Comparison of ENCODE assay signal across 12 cellular contexts in genomic region chr9:87592554-87593394, GRCh38.
DNase-seq lines count a peak whose midpoint lies in the region; ATAC-seq and TF ChIP-seq lines count a peak whose summit lies in the region.
"Had no signal": no experiment of that assay in that cellular context is flagged by ENCODE, and none has a peak within 500 bp of the region (broad histone marks: within the 10 kb centered on the region; RNA-seq: fewer than 3 reads in every experiment).

No MANE protein-coding gene starts in this region.

- DNase-seq in Daoy (ENCODE audit: low read depth): peak; percentile 85
- peak; percentile 49 to 59 for DNase-seq in SJSA1 (ENCODE audit: low read depth in 1 of 2, low spot score in 2 of 2)
- peak; percentile 47 to 81 (median 75) for DNase-seq in heart left ventricle
- peak; percentile 10 for DNase-seq in pulmonary artery endothelial cell (ENCODE audit: low read depth, low spot score)
- DNase-seq in UCSD-AML1 (lab: John Stamatoyannopoulos, UW; ENCODE audit: unreplicated experiment): no peak
- no peak for DNase-seq in CD8-positive, alpha-beta memory T cell
- DNase-seq in esophagus squamous epithelium (lab: John Stamatoyannopoulos, UW): no peak
- DNase-seq in naive thymus-derived CD4-positive, alpha-beta T cell: no peak
- DNase-seq: activated CD4-positive, alpha-beta T cell treated with anti-CD3 and anti-CD28 coated beads, Interleukin-2, amount 50 U/mL, for 48 hours; DMS153; natural killer cell had no signal

- H3K27ac ChIP-seq in SJSA1 (peak overlapping the region; percentile 64), heart left ventricle (peak overlapping the region in 7 of 12 donors; percentile 17 to 77 (median 47)), esophagus squamous epithelium (peak overlapping the region in 2 of 4 donors; percentile 26 to 69)
- no peak overlapping the region for H3K27ac ChIP-seq in CD8-positive, alpha-beta memory T cell (ENCODE audit: low read depth, low read length)
- H3K27ac ChIP-seq in naive thymus-derived CD4-positive, alpha-beta T cell (ENCODE audit: low read depth, low read length): no peak overlapping the region

- TF ChIP-seq POLR2A in heart left ventricle (IDR thresholded peaks at IDR 0.05): no peak
- TF ChIP-seq POLR2A in esophagus squamous epithelium (IDR thresholded peaks at IDR 0.05): no peak

- intact Hi-C loops in heart left ventricle (cut with DNase I) (no loop called here), esophagus squamous epithelium (cut with DNase I) (no loop called here)
- intact Hi-C loops in naive thymus-derived CD4-positive, alpha-beta T cell (cut with micrococcal nuclease): no loop called here

- H3K4me1 ChIP-seq in SJSA1 (replicated peaks): peaks cover 45% of the 10 kb centered on the region
- peaks cover 0 to 47% (median 14%) of the 10 kb centered on the region in 12 donors for H3K4me1 ChIP-seq in heart left ventricle
- H3K4me1 ChIP-seq in CD8-positive, alpha-beta memory T cell (ENCODE audit: insufficient read depth, low read length): no peaks in the 10 kb centered on the region
- H3K4me1 ChIP-seq in esophagus squamous epithelium: peaks cover 7 to 27% (median 21%) of the 10 kb centered on the region in 3 donors
- no peaks in the 10 kb centered on the region for H3K4me1 ChIP-seq in naive thymus-derived CD4-positive, alpha-beta T cell (ENCODE audit: control insufficient read depth in 2 of 2, insufficient read depth in 2 of 2, low read length in 2 of 2)

- H3K36me3 ChIP-seq in SJSA1: peaks cover 33% of the 10 kb centered on the region
- no peaks in the 10 kb centered on the region for H3K36me3 ChIP-seq in heart left ventricle
- H3K36me3 ChIP-seq in CD8-positive, alpha-beta memory T cell (ENCODE audit: insufficient read depth, low read length): no peaks in the 10 kb centered on the region
- H3K36me3 ChIP-seq in esophagus squamous epithelium: no peaks in the 10 kb centered on the region
- H3K36me3 ChIP-seq in naive thymus-derived CD4-positive, alpha-beta T cell (ENCODE audit: control insufficient read depth in 2 of 3, insufficient read depth in 3 of 3, low read length in 3 of 3): no peaks in the 10 kb centered on the region

- CTCF ChIA-PET in CD8-positive, alpha-beta memory T cell (lab: Charles Lee): no interaction called here
- CTCF ChIA-PET in naive thymus-derived CD4-positive, alpha-beta T cell (lab: Charles Lee): interaction anchor here (0.5 kb wide), 1 partner anchor 10 kb away, joined by 3 read pairs; no protein-coding TSS in a partner anchor

- 6 to 16% (median 8%) methylated on average over 15 of the region's 15 CpGs for WGBS in heart left ventricle, 4 donors
- WGBS in esophagus squamous epithelium, 2 donors: 39 to 49% methylated on average over 14 of the region's 15 CpGs

- no peak overlapping the region for H3K4me3 ChIP-seq in SJSA1
- peak overlapping the region in 6 of 12 donors; percentile 14 to 39 (median 26) for H3K4me3 ChIP-seq in heart left ventricle
- H3K4me3 ChIP-seq in CD8-positive, alpha-beta memory T cell (ENCODE audit: low read length): no peak overlapping the region
- peak overlapping the region in 1 of 4 donors; percentile 35 for H3K4me3 ChIP-seq in esophagus squamous epithelium
- H3K4me3 ChIP-seq in naive thymus-derived CD4-positive, alpha-beta T cell (ENCODE audit: low read length): no peak overlapping the region

- peaks cover 0 to 6% of the 10 kb centered on the region in 2 donors for H3K27me3 Mint-ChIP-seq in CD8-positive, alpha-beta memory T cell
- H3K27me3 Mint-ChIP-seq in naive thymus-derived CD4-positive, alpha-beta T cell: peaks cover 0 to 9% (median 2%) of the 10 kb centered on the region in 5 donors

- POLR2A ChIA-PET in CD8-positive, alpha-beta memory T cell (lab: Charles Lee): no interaction called here
- POLR2A ChIA-PET in naive thymus-derived CD4-positive, alpha-beta T cell (lab: Charles Lee): no interaction called here

- no peak overlapping the region for H3K4me3 Mint-ChIP-seq in CD8-positive, alpha-beta memory T cell
- H3K4me3 Mint-ChIP-seq in naive thymus-derived CD4-positive, alpha-beta T cell: no peak overlapping the region
- H3K4me3 Mint-ChIP-seq: natural killer cell had no signal

- no peak overlapping the region for H3K27ac Mint-ChIP-seq in CD8-positive, alpha-beta memory T cell
- H3K27ac Mint-ChIP-seq in naive thymus-derived CD4-positive, alpha-beta T cell: no peak overlapping the region
- H3K27ac Mint-ChIP-seq: natural killer cell had no signal

- H3K9me3 ChIP-seq in SJSA1 (replicated peaks) (no peaks in the 10 kb centered on the region), heart left ventricle (no peaks in the 10 kb centered on the region), esophagus squamous epithelium (no peaks in the 10 kb centered on the region)
- no peaks in the 10 kb centered on the region for H3K9me3 ChIP-seq in CD8-positive, alpha-beta memory T cell (ENCODE audit: low read length)
- no peaks in the 10 kb centered on the region for H3K9me3 ChIP-seq in naive thymus-derived CD4-positive, alpha-beta T cell (ENCODE audit: control insufficient read depth in 2 of 3, low read length in 3 of 3)

- no peaks in the 10 kb centered on the region for H3K36me3 Mint-ChIP-seq in CD8-positive, alpha-beta memory T cell
- no peaks in the 10 kb centered on the region for H3K36me3 Mint-ChIP-seq in naive thymus-derived CD4-positive, alpha-beta T cell
- H3K36me3 Mint-ChIP-seq: natural killer cell had no signal

- peaks cover 0 to 5% (median 0%) of the 10 kb centered on the region in 5 donors for H3K9me3 Mint-ChIP-seq in CD8-positive, alpha-beta memory T cell
- H3K9me3 Mint-ChIP-seq in naive thymus-derived CD4-positive, alpha-beta T cell: no peaks in the 10 kb centered on the region
- H3K9me3 Mint-ChIP-seq: natural killer cell had no signal

- ATAC-seq in heart left ventricle: peak; percentile 47 to 90 (median 80)
- no peak for ATAC-seq in naive thymus-derived CD4-positive, alpha-beta T cell
- ATAC-seq: Panc1 had no signal

- TF ChIP-seq CTCF in heart left ventricle (IDR thresholded peaks at IDR 0.05): no peak
- no peak for TF ChIP-seq CTCF in esophagus squamous epithelium (IDR thresholded peaks at IDR 0.05)

- H3K27me3 ChIP-seq in SJSA1 (replicated peaks) (no peaks in the 10 kb centered on the region), heart left ventricle (no peaks in the 10 kb centered on the region), esophagus squamous epithelium (peaks cover 0 to 12% (median 0%) of the 10 kb centered on the region in 4 donors)
- no peaks in the 10 kb centered on the region for H3K27me3 ChIP-seq in CD8-positive, alpha-beta memory T cell (ENCODE audit: insufficient read depth, low read length, poor library complexity, severe bottlenecking)
- H3K27me3 ChIP-seq in naive thymus-derived CD4-positive, alpha-beta T cell (ENCODE audit: control insufficient read depth in 2 of 2, insufficient read depth in 2 of 2, low read length in 2 of 2): no peaks in the 10 kb centered on the region

- H3K4me1 Mint-ChIP-seq in CD8-positive, alpha-beta memory T cell: no peaks in the 10 kb centered on the region
- H3K4me1 Mint-ChIP-seq in naive thymus-derived CD4-positive, alpha-beta T cell: peaks cover 0 to 2% (median 0%) of the 10 kb centered on the region in 7 donors

Comparison
In these comparisons a context has a peak if more than half of its experiments do, and no peak if none do; other contexts are left out.
1. DNase-seq: peak in Daoy (single experiment), SJSA1 (2 of 2), heart left ventricle (5 of 5) and pulmonary artery endothelial cell (single experiment); none in UCSD-AML1 (single experiment), CD8-positive, alpha-beta memory T cell (0 of 5), esophagus squamous epithelium (single experiment) and naive thymus-derived CD4-positive, alpha-beta T cell (0 of 9).
2. H3K27ac ChIP-seq: peak in SJSA1 (single experiment) and heart left ventricle (7 of 12); none in CD8-positive, alpha-beta memory T cell (single experiment) and naive thymus-derived CD4-positive, alpha-beta T cell (single experiment).